18 cellular contexts compared by ENCODE assay signal in genomic region chr12:27112891-27113290, GRCh38.
DNase-seq lines count a peak whose midpoint lies in the region; ATAC-seq, FAIRE-seq and TF ChIP-seq lines count a peak whose summit lies in the region.
"Had no signal": no experiment of that assay in that cellular context is flagged by ENCODE, and none has a peak within 500 bp of the region (broad histone marks: within the 10 kb centered on the region; RNA-seq: fewer than 3 reads in every experiment).

No MANE protein-coding gene starts in this region.

- no peaks in the 10 kb centered on the region for H3K9me3 ChIP-seq in neutrophil

- DNase-seq in D721Med (ENCODE audit: insufficient read length, low spot score) (no peak), NCI-H82 (lab: John Stamatoyannopoulos, UW) (peak; percentile 79), choroid plexus epithelial cell (ENCODE audit: low read depth) (peak; percentile 11), Kasumi-1 (lab: John Stamatoyannopoulos, UW) (no peak), NCI-H146 treated with DMSO at 0.1 percent for 48 hours (lab: John Stamatoyannopoulos, UW; ENCODE audit: unreplicated experiment) (no peak)
- DNase-seq: CD4-positive, alpha-beta T cell; DMS53; NCI-H1048; NCI-H1436; NCI-H2081; NCI-H2171 treated with DMSO at 0.1 percent for 48 hours had no signal

- peaks cover 16 to 23% of the 10 kb centered on the region in 2 experiments for H3K4me1 ChIP-seq in neutrophil (ENCODE audit: control insufficient read depth in 1 of 2, insufficient read depth in 1 of 2, low read depth in 1 of 2, low read length in 1 of 2)

- FAIRE-seq in D721Med (lab: Jason Lieb, UNC), result peak; percentile 35
- FAIRE-seq: GM12878 had no signal

- ATAC-seq in HG02870 (IDR thresholded peaks at IDR 0.05; ENCODE audit: unreplicated experiment), result no peak
- ATAC-seq: GM23338 had no signal

- H3K27ac ChIP-seq in neutrophil, result peak overlapping the region; percentile 55
- H3K27ac ChIP-seq: KMS-11, RWPE1 had no signal

- TF ChIP-seq CTCF in D721Med (IDR thresholded peaks at IDR 0.05; ENCODE audit: insufficient read depth, missing control alignments) (no peak), choroid plexus epithelial cell (conservative IDR thresholded peaks at IDR 0.05; ENCODE audit: low read depth, low read length) (no peak), neutrophil (IDR thresholded peaks at IDR 0.05) (no peak)

- H3K4me3 ChIP-seq in choroid plexus epithelial cell (ENCODE audit: low read depth, low read length), result no peak overlapping the region
- H3K4me3 ChIP-seq in neutrophil (ENCODE audit: low read depth in 1 of 2, low read length in 1 of 2), result no peak overlapping the region
- H3K4me3 ChIP-seq: GM12878, GM23338, PC-9 had no signal

- H3K36me3 ChIP-seq in neutrophil, result no peaks in the 10 kb centered on the region

- H3K27me3 ChIP-seq in neutrophil, result no peaks in the 10 kb centered on the region

Comparison
In these comparisons a context has a peak if more than half of its experiments do, and no peak if none do; other contexts are left out.
1. DNase-seq: peak in NCI-H82 (single experiment) and choroid plexus epithelial cell (single experiment); none in D721Med (single experiment), Kasumi-1 (0 of 2) and NCI-H146 treated with DMSO at 0.1 percent for 48 hours (single experiment).